In the genomic region with DNA sequence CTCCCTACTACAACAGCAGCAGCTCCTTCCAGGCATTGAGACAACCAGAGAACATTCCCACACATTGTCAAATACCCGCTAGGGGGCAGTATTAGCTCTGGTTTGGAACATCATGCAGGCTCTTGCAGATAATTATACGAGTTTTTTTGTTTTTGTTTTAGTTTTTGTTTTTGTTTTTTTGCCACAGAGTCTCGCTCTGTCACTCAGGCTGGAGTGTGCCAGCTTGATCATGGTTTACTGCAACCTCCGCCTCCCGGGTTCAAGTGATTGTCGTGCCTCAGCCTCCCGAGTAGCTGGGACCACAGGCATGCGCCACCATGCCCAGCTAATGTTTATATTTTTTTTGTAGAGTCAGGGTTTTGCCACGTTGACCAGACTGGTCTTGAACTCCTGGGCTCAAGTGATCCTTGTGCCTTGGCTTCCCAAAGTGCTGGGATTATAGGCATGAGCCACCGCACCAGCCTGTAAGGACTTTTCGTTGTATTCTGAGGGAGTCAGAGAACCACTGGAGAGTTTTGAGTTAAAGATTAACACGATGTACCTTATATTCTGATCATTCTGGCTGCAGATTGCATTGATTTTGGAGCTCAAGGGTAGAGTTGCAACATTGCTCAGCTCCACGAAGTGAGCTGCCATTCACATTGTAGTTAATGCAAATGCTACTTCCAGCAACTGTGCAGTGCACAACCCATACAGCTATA, we compare ENCODE assay signal across 7 cellular contexts. TPM values are rescaled to one million over a fixed set of nuclear protein-coding genes. Genes with fewer than 3 reads are reported as not detected.
DNase-seq lines count a peak whose midpoint lies in the region; ATAC-seq and TF ChIP-seq lines count a peak whose summit lies in the region.

No MANE protein-coding gene starts in this region.

- ATAC-seq in HG03045 (IDR thresholded peaks at IDR 0.05; ENCODE audit: unreplicated experiment): no peak

- TF ChIP-seq CTCF in astrocyte of the spinal cord (IDR thresholded peaks at IDR 0.05; ENCODE audit: low read depth, low read length): peak; percentile 73

- no peak overlapping the region for H3K9ac ChIP-seq in skeletal muscle satellite cell (ENCODE audit: low read depth, low read length)

- no peaks in the 10 kb centered on the region for H3K4me1 ChIP-seq in skeletal muscle satellite cell (ENCODE audit: control insufficient read depth, insufficient read depth, low read length)

- in situ Hi-C loops in astrocyte of the spinal cord (cut with HindIII; ENCODE audit: low sequenced_read_pairs): no loop called here

- no peaks in the 10 kb centered on the region for H3K36me3 ChIP-seq in skeletal muscle satellite cell (ENCODE audit: insufficient read depth, low read length)

- peaks cover 39% of the 10 kb centered on the region for H3K27me3 ChIP-seq in skeletal muscle satellite cell (ENCODE audit: control insufficient read depth, insufficient read depth, low read length)

- DNase-seq in GM04503 (ENCODE audit: low read depth) (peak; percentile 33), M059J (ENCODE audit: low read depth) (peak; percentile 85), SHP77 (lab: John Stamatoyannopoulos, UW) (peak; percentile 50 to 55), astrocyte of the spinal cord (ENCODE audit: low read depth, low spot score) (peak; percentile 80), hypothalamus (lab: John Stamatoyannopoulos, UW) (peak in 30 of 51 donors; percentile 0 to 72 (median 18))

- H3K4me2 ChIP-seq in skeletal muscle satellite cell (ENCODE audit: low read length): peak overlapping the region; percentile 44

- H3K4me3 ChIP-seq in astrocyte of the spinal cord (ENCODE audit: low read depth, low read length): no peak overlapping the region
- H3K4me3 ChIP-seq in skeletal muscle satellite cell (ENCODE audit: low read length): no peak overlapping the region

- H3K9me3 ChIP-seq in skeletal muscle satellite cell (replicated peaks; ENCODE audit: low read length): no peaks in the 10 kb centered on the region

RNA-seq across cellular contexts. Expression of gene CEACAM20, which starts 41.7 kb away (rescaled TPM):
- total RNA-seq in M059J (2014; rRNA removed; shearing (Covaris generic)): not detected in 2 replicates
- total RNA-seq in skeletal muscle satellite cell (2012; rRNA removed): not detected in 2 replicates

RNA-seq across cellular contexts. Expression of gene IGSF23, which starts 42.2 kb away (rescaled TPM):
- 0.22 and 0.81 TPM in 2 replicates for total RNA-seq in M059J (2014; rRNA removed; shearing (Covaris generic))
- total RNA-seq in skeletal muscle satellite cell (2012; rRNA removed): not detected in 2 replicates

Comparison
In these comparisons a context has a peak if more than half of its experiments do, and no peak if none do; other contexts are left out.
1. DNase-seq: peak in every context shown above with its lines; median percentile 85 in M059J; 80 in astrocyte of the spinal cord; 52 in SHP77; 33 in GM04503; 18 in hypothalamus.